ENCODE assay signal across 17 cellular contexts in the genomic region with DNA sequence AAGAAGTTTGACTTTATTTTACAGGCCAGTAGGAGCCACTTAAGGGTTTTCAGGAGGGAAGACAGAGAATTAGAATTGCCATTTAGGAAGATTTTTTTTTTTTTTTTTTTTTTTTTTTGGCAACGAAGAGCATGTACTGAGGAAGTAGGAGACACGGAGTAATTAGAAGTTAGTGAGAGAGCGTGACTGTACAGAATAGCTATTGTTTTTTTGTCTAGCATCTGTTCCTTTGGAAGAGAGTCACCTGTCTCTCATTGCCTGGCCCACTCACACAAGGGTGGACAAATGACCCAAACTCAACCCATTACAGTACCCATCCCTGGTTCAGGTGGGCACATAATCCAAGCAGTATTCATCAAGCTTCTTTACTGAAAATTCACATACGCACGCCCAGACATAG.
DNase-seq lines count a peak whose midpoint lies in the region; ATAC-seq, FAIRE-seq and TF ChIP-seq lines count a peak whose summit lies in the region.
"Had no signal": no experiment of that assay in that cellular context is flagged by ENCODE, and none has a peak within 500 bp of the region (broad histone marks: within the 10 kb centered on the region; RNA-seq: fewer than 3 reads in every experiment).

No MANE protein-coding gene starts in this region.

- TF ChIP-seq POLR2A in HepG2 (IDR thresholded peaks at IDR 0.05; ENCODE audit: insufficient read depth in 1 of 2, low read depth in 2 of 2, low read length in 2 of 2) (no peak), right lobe of liver (IDR thresholded peaks at IDR 0.05) (no peak)

- H4K8ac ChIP-seq in mesenchymal stem cell (ENCODE audit: low read length) = no peak overlapping the region

- CTCF ChIA-PET in HepG2 (lab: Yijun Ruan, JAX; ENCODE audit: low intra/inter-chr PET ratio, low total read pairs) (no interaction called here), RWPE1 (lab: Yijun Ruan, JAX) (interaction anchor here (0.8 to 1.2 kb wide), 3 partner anchors 55 to 141 kb away, joined by 4 read pairs; no protein-coding TSS in a partner anchor)

- BruUV-seq in HepG2 (replicated peaks; lab: Mats Ljungman, UMichigan) = no TSS peak

- TF ChIP-seq RAD21 in HepG2 (CRISPR knock-in tag; IDR thresholded peaks at IDR 0.05) = no peak

- H3K4ac ChIP-seq in mesenchymal stem cell (ENCODE audit: low read depth in 1 of 2, low read length in 2 of 2) = no peak overlapping the region

- H3K4me3 ChIP-seq in HepG2 (replicated peaks in 1 of 3; ENCODE audit: insufficient read depth in 1 of 3, low read depth in 2 of 3, low read length in 3 of 3) (no peak overlapping the region), right lobe of liver (no peak overlapping the region), mesenchymal stem cell (ENCODE audit: insufficient read depth in 1 of 2, low read depth in 1 of 2, low read length in 2 of 2) (no peak overlapping the region)
- H3K4me3 ChIP-seq: BLaER1 treated with 17β-estradiol and CSF1 and Interleukin-3, amounts not matched to agents 10 nM and 100 nM had no signal

- H2BK12ac ChIP-seq in mesenchymal stem cell (ENCODE audit: low read length in 2 of 2) = no peak overlapping the region

- no peak for TF ChIP-seq EP300 in HepG2 (IDR thresholded peaks at IDR 0.05; ENCODE audit: low read depth in 2 of 2, low read length in 2 of 2)
- no peak for TF ChIP-seq EP300 in HepG2 (CRISPR knock-in tag; IDR thresholded peaks at IDR 0.05; ENCODE audit: borderline replicate concordance)

- intact Hi-C loops in HepG2 (cut with micrococcal nuclease; ENCODE audit: unreplicated experiment) (no loop called here), right lobe of liver (cut with DNase I) (no loop called here)

- H3K9ac ChIP-seq in HepG2 (ENCODE audit: insufficient read depth, low read depth, low read length) (no peak overlapping the region), mesenchymal stem cell (ENCODE audit: low read length) (no peak overlapping the region)
- H3K9ac ChIP-seq: BLaER1 treated with 17β-estradiol and CSF1 and Interleukin-3, amounts not matched to agents 10 nM and 100 nM had no signal

- H3K36me3 ChIP-seq in HepG2 (replicated peaks in 1 of 2; ENCODE audit: control insufficient read depth in 1 of 2, insufficient read depth in 2 of 2, low read length in 2 of 2) = no peaks in the 10 kb centered on the region
- no peaks in the 10 kb centered on the region for H3K36me3 ChIP-seq in right lobe of liver
- no peaks in the 10 kb centered on the region for H3K36me3 ChIP-seq in mesenchymal stem cell (ENCODE audit: control insufficient read depth in 1 of 2, insufficient read depth in 2 of 2, low read depth in 1 of 2, low read length in 2 of 2)
- H3K36me3 ChIP-seq: BLaER1 treated with 17β-estradiol and CSF1 and Interleukin-3, amounts not matched to agents 10 nM and 100 nM had no signal

- no peaks in the 10 kb centered on the region for H4K20me1 ChIP-seq in HepG2 (ENCODE audit: insufficient read depth, low read length)
- H4K20me1 ChIP-seq: BLaER1 treated with 17β-estradiol and CSF1 and Interleukin-3, amounts not matched to agents 10 nM and 100 nM had no signal

- H3K9me3 ChIP-seq in HepG2 (ENCODE audit: low read length) (no peaks in the 10 kb centered on the region), right lobe of liver (no peaks in the 10 kb centered on the region), mesenchymal stem cell (ENCODE audit: control insufficient read depth, low read length) (no peaks in the 10 kb centered on the region)
- H3K9me3 ChIP-seq: BLaER1 treated with 17β-estradiol and CSF1 and Interleukin-3, amounts not matched to agents 10 nM and 100 nM had no signal

- H4K91ac ChIP-seq in mesenchymal stem cell (ENCODE audit: low read length) = no peak overlapping the region

- H2AK5ac ChIP-seq in mesenchymal stem cell (ENCODE audit: low read length, severe bottlenecking) = peak overlapping the region; percentile 89

- H2BK120ac ChIP-seq in mesenchymal stem cell (ENCODE audit: low read depth, low read length) = no peak overlapping the region

- no peak overlapping the region for H2BK5ac ChIP-seq in mesenchymal stem cell (ENCODE audit: low read depth, low read length, poor library complexity, severe bottlenecking)

- H3K4me1 ChIP-seq in HepG2 (ENCODE audit: insufficient read depth, low read length) (no peaks in the 10 kb centered on the region), right lobe of liver (peaks cover 0 to 7% (median 3%) of the 10 kb centered on the region in 4 donors), mesenchymal stem cell (ENCODE audit: control insufficient read depth, insufficient read depth, low read depth, low read length) (peaks cover 11% of the 10 kb centered on the region)

- ATAC-seq in HepG2 = no peak
- ATAC-seq in right lobe of liver = no peak
- ATAC-seq: CD8-positive, alpha-beta T cell had no signal

- H3K14ac ChIP-seq in mesenchymal stem cell (ENCODE audit: low read length in 2 of 2) = peak overlapping the region in 1 of 2 experiments; percentile 19

- H3K4me2 ChIP-seq in HepG2 (ENCODE audit: low read depth, low read length) (no peak overlapping the region), mesenchymal stem cell (ENCODE audit: low read length, poor library complexity, severe bottlenecking) (no peak overlapping the region)
- H3K4me2 ChIP-seq: BLaER1 treated with 17β-estradiol and CSF1 and Interleukin-3, amounts not matched to agents 10 nM and 100 nM had no signal

- H2BK15ac ChIP-seq in mesenchymal stem cell (ENCODE audit: low read depth, poor library complexity, severe bottlenecking) = no peak overlapping the region

- no peaks in the 10 kb centered on the region for H3K79me1 ChIP-seq in mesenchymal stem cell (replicated peaks; ENCODE audit: low read length, poor library complexity, severe bottlenecking)

- no peak overlapping the region for H3K18ac ChIP-seq in mesenchymal stem cell (ENCODE audit: low read depth in 1 of 2, low read length in 2 of 2)

- no peak for FAIRE-seq in HepG2 (lab: Jason Lieb, UNC)
- FAIRE-seq: GM12892, GM18507, H1 had no signal

- H3K23ac ChIP-seq in mesenchymal stem cell (ENCODE audit: low read length in 2 of 2) = no peak overlapping the region

- H3K27me3 ChIP-seq in HepG2 (ENCODE audit: control insufficient read depth in 1 of 2, insufficient read depth in 2 of 2, low read length in 2 of 2) = no peaks in the 10 kb centered on the region
- no peaks in the 10 kb centered on the region for H3K27me3 ChIP-seq in right lobe of liver
- peaks cover 0 to 34% of the 10 kb centered on the region in 2 experiments for H3K27me3 ChIP-seq in mesenchymal stem cell (ENCODE audit: control insufficient read depth in 1 of 2, insufficient read depth in 1 of 2, low read length in 2 of 2)
- H3K27me3 ChIP-seq: BLaER1 treated with 17β-estradiol and CSF1 and Interleukin-3, amounts not matched to agents 10 nM and 100 nM had no signal

- POLR2A ChIA-PET in HepG2 (lab: Yijun Ruan, JAX) (interaction anchor here (1.4 kb wide), 1 partner anchor 391 kb away, joined by 3 read pairs; no protein-coding TSS in a partner anchor), RWPE1 (lab: Yijun Ruan, JAX; ENCODE audit: low non-redundant PET) (no interaction called here)

- H2AFZ ChIP-seq in HepG2 (ENCODE audit: low read length) (no peak overlapping the region), mesenchymal stem cell (ENCODE audit: low read depth, low read length) (no peak overlapping the region)

- no peak overlapping the region for H3K27ac ChIP-seq in HepG2 (ENCODE audit: extremely low read length, insufficient read depth, low read length)
- no peak overlapping the region for H3K27ac ChIP-seq in right lobe of liver
- H3K27ac ChIP-seq in mesenchymal stem cell (ENCODE audit: low read length, poor library complexity, severe bottlenecking) = no peak overlapping the region
- no peak overlapping the region for H3K27ac ChIP-seq in RWPE1
- H3K27ac ChIP-seq: BLaER1 treated with 17β-estradiol and CSF1 and Interleukin-3, amounts not matched to agents 10 nM and 100 nM had no signal

- in situ Hi-C loops in HepG2 (cut with HindIII; ENCODE audit: extremely low pct_ligation_motif_present, low pct_unique_long_range_greater_than_20kb) = loop anchor here (5.0 kb wide), 1 partner anchor 139 kb away; no protein-coding TSS in a partner anchor

- DNase-seq in NCI-H1105 treated with DMSO at 0.1 percent for 48 hours (lab: John Stamatoyannopoulos, UW) (peak; percentile 38), NCI-H1105 (lab: John Stamatoyannopoulos, UW) (no peak), HepG2 (ENCODE audit: low spot score) (no peak), right lobe of liver (no peak), mesenchymal stem cell (no peak), RWPE1 (ENCODE audit: low spot score) (no peak), HuH-7.5 (ENCODE audit: low spot score) (no peak)
- DNase-seq: 8988T; CD8-positive, alpha-beta T cell; DMS 273 treated with DMSO at 0.1 percent for 48 hours; DMS53; GDM1; H9 had no signal

- WGBS in HepG2 (ENCODE audit: low lambda C conversion rate) = 44% methylated on average over 5 of the region's 5 CpGs
- 78% methylated on average over 3 of the region's 5 CpGs for WGBS in right lobe of liver (ENCODE audit: insufficient coverage, low coverage, low lambda C conversion rate, missing lambda C conversion rate)
- 94% methylated on average over 3 of the region's 5 CpGs for WGBS in mesenchymal stem cell

- TF ChIP-seq CTCF in HepG2 (CRISPR knock-in tag; IDR thresholded peaks at IDR 0.05) = no peak
- no peak for TF ChIP-seq CTCF in right lobe of liver (IDR thresholded peaks at IDR 0.05)
- TF ChIP-seq CTCF in RWPE1 (conservative IDR thresholded peaks at IDR 0.05; ENCODE audit: low read depth) = no peak

- H3K79me2 ChIP-seq in HepG2 (ENCODE audit: insufficient read depth, low read length) = no peaks in the 10 kb centered on the region

TF ChIP-seq in HepG2, 621 proteins besides CTCF, POLR2A, EP300 and RAD21:
- TF ChIP-seq REPIN1 (CRISPR knock-in tag; IDR thresholded peaks at IDR 0.05; ENCODE audit: borderline replicate concordance, low read depth) (no peak), HNRNPK (IDR thresholded peaks at IDR 0.05; ENCODE audit: low read depth, low read length, poor library complexity, severe bottlenecking) (peak; percentile 68), ZNF367 (CRISPR knock-in tag; IDR thresholded peaks at IDR 0.05; ENCODE audit: borderline replicate concordance) (no peak)
